ENCODE assay signal across 1 cellular context in the genomic region with DNA sequence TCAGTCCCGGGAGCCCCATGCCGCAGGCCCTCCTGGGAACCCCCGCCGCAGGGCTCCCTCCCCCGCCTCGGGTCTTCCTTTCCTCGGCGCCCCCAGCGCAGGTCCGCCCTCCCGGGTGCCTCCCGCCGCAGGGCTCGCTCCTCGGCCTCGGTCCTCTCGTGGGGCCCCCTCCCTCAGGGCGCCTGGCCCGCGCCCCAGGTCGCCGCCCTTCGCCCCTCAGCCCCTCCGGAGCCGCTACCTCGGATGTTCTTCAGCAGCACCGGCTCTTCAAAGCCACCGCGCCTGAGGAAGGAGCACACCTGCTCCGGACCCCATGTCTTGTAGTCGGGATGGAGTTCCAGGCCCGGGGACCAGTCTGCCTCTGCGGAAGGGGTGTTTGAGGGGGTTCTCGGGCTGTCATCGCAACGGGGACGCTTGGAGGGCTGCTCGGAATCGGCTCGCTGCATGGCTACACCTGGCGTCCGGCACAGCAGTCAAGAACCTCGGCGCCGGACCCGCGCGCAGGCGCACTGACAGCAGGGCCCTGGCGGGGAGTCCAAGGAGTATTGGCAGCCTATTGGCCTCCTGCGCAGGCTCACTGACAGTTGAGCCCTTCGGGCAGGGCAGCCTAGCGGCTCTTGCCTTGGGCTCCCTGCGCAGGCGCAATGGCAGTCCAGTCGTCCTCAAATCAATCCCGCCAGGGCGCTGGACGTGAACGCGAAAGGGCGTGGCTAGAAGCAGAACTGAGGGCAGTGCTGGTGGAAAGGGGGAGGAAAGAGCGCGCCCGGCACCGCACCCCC.
TF ChIP-seq lines count a peak whose summit lies in the region.

A gene (minus strand): TSS at position 511 of the 779 bp plus-strand sequence. CDS start 65 bp downstream, at position 446.

TF ChIP-seq in K562, 482 proteins besides CTCF, POLR2A, EP300 and RAD21 (continued from another document and continues in another):
- TF ChIP-seq ATF7 (IDR thresholded peaks at IDR 0.05) (peak; percentile 70), KAT7 (CRISPR knock-in tag; IDR thresholded peaks at IDR 0.05; ENCODE audit: borderline replicate concordance) (peak; percentile 40; the same call in 1 of the 2 replicates), NFIC (IDR thresholded peaks at IDR 0.05) (no peak), ZBTB17 (CRISPR knock-in tag; IDR thresholded peaks at IDR 0.05) (no peak), MCM7 (IDR thresholded peaks at IDR 0.05) (no peak), POLR3G (IDR thresholded peaks at IDR 0.05; ENCODE audit: extremely low read depth, insufficient read length, insufficient replicate concordance) (no peak), NUFIP1 (IDR thresholded peaks at IDR 0.05; ENCODE audit: partially characterized antibody) (no peak), RNF2 (IDR thresholded peaks at IDR 0.05) (no peak), ZFX (CRISPR knock-in tag; IDR thresholded peaks at IDR 0.05) (peak; percentile 61), HNRNPH1 (optimal IDR thresholded peaks at IDR 0.05; ENCODE audit: low read depth, low read length) (no peak), TCFL5 (CRISPR knock-in tag; conservative IDR thresholded peaks at IDR 0.05) (no peak), KDM4B (IDR thresholded peaks at IDR 0.05; ENCODE audit: borderline replicate concordance in 2 of 2, low read depth in 1 of 2) (no peak), EZH2 (IDR thresholded peaks at IDR 0.05; ENCODE audit: borderline replicate concordance, low read depth, low read length) (no peak), CBX1 (IDR thresholded peaks at IDR 0.05; ENCODE audit: low read depth) (no peak), GATAD2A (IDR thresholded peaks at IDR 0.05) (no peak), FOXA1 (IDR thresholded peaks at IDR 0.05; ENCODE audit: borderline replicate concordance) (no peak), ZC3H4 (CRISPR knock-in tag; IDR thresholded peaks at IDR 0.05; ENCODE audit: borderline replicate concordance) (no peak), ZNF140 (CRISPR knock-in tag; IDR thresholded peaks at IDR 0.05) (no peak), MTA3 (IDR thresholded peaks at IDR 0.05; ENCODE audit: borderline replicate concordance) (0 out of 2 replicates have a peak, but pooled peaks have one; percentile 20), ZNF707 (CRISPR knock-in tag; conservative IDR thresholded peaks at IDR 0.05) (no peak), POLR2H (tag; IDR thresholded peaks at IDR 0.05; ENCODE audit: low read depth) (no peak; the same call in 1 of the 2 replicates), HNRNPLL (IDR thresholded peaks at IDR 0.05; ENCODE audit: low read depth, low read length, poor library complexity, severe bottlenecking) (peak; percentile 27)
- TF ChIP-seq, protein P1, sequence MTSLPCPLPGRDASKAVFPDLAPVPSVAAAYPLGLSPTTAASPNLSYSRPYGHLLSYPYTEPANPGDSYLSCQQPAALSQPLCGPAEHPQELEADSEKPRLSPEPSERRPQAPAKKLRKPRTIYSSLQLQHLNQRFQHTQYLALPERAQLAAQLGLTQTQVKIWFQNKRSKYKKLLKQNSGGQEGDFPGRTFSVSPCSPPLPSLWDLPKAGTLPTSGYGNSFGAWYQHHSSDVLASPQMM (CRISPR knock-in tag; IDR thresholded peaks at IDR 0.05), result no peak
- TF ChIP-seq, protein P2, sequence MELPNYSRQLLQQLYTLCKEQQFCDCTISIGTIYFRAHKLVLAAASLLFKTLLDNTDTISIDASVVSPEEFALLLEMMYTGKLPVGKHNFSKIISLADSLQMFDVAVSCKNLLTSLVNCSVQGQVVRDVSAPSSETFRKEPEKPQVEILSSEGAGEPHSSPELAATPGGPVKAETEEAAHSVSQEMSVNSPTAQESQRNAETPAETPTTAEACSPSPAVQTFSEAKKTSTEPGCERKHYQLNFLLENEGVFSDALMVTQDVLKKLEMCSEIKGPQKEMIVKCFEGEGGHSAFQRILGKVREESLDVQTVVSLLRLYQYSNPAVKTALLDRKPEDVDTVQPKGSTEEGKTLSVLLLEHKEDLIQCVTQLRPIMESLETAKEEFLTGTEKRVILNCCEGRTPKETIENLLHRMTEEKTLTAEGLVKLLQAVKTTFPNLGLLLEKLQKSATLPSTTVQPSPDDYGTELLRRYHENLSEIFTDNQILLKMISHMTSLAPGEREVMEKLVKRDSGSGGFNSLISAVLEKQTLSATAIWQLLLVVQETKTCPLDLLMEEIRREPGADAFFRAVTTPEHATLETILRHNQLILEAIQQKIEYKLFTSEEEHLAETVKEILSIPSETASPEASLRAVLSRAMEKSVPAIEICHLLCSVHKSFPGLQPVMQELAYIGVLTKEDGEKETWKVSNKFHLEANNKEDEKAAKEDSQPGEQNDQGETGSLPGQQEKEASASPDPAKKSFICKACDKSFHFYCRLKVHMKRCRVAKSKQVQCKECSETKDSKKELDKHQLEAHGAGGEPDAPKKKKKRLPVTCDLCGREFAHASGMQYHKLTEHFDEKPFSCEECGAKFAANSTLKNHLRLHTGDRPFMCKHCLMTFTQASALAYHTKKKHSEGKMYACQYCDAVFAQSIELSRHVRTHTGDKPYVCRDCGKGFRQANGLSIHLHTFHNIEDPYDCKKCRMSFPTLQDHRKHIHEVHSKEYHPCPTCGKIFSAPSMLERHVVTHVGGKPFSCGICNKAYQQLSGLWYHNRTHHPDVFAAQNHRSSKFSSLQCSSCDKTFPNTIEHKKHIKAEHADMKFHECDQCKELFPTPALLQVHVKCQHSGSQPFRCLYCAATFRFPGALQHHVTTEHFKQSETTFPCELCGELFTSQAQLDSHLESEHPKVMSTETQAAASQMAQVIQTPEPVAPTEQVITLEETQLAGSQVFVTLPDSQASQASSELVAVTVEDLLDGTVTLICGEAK (IDR thresholded peaks at IDR 0.05), result peak; percentile 21; the same call in 1 of the 2 replicates
- TF ChIP-seq, protein P2 (CRISPR knock-in tag; IDR thresholded peaks at IDR 0.05), result no peak
- TF ChIP-seq, protein P3, sequence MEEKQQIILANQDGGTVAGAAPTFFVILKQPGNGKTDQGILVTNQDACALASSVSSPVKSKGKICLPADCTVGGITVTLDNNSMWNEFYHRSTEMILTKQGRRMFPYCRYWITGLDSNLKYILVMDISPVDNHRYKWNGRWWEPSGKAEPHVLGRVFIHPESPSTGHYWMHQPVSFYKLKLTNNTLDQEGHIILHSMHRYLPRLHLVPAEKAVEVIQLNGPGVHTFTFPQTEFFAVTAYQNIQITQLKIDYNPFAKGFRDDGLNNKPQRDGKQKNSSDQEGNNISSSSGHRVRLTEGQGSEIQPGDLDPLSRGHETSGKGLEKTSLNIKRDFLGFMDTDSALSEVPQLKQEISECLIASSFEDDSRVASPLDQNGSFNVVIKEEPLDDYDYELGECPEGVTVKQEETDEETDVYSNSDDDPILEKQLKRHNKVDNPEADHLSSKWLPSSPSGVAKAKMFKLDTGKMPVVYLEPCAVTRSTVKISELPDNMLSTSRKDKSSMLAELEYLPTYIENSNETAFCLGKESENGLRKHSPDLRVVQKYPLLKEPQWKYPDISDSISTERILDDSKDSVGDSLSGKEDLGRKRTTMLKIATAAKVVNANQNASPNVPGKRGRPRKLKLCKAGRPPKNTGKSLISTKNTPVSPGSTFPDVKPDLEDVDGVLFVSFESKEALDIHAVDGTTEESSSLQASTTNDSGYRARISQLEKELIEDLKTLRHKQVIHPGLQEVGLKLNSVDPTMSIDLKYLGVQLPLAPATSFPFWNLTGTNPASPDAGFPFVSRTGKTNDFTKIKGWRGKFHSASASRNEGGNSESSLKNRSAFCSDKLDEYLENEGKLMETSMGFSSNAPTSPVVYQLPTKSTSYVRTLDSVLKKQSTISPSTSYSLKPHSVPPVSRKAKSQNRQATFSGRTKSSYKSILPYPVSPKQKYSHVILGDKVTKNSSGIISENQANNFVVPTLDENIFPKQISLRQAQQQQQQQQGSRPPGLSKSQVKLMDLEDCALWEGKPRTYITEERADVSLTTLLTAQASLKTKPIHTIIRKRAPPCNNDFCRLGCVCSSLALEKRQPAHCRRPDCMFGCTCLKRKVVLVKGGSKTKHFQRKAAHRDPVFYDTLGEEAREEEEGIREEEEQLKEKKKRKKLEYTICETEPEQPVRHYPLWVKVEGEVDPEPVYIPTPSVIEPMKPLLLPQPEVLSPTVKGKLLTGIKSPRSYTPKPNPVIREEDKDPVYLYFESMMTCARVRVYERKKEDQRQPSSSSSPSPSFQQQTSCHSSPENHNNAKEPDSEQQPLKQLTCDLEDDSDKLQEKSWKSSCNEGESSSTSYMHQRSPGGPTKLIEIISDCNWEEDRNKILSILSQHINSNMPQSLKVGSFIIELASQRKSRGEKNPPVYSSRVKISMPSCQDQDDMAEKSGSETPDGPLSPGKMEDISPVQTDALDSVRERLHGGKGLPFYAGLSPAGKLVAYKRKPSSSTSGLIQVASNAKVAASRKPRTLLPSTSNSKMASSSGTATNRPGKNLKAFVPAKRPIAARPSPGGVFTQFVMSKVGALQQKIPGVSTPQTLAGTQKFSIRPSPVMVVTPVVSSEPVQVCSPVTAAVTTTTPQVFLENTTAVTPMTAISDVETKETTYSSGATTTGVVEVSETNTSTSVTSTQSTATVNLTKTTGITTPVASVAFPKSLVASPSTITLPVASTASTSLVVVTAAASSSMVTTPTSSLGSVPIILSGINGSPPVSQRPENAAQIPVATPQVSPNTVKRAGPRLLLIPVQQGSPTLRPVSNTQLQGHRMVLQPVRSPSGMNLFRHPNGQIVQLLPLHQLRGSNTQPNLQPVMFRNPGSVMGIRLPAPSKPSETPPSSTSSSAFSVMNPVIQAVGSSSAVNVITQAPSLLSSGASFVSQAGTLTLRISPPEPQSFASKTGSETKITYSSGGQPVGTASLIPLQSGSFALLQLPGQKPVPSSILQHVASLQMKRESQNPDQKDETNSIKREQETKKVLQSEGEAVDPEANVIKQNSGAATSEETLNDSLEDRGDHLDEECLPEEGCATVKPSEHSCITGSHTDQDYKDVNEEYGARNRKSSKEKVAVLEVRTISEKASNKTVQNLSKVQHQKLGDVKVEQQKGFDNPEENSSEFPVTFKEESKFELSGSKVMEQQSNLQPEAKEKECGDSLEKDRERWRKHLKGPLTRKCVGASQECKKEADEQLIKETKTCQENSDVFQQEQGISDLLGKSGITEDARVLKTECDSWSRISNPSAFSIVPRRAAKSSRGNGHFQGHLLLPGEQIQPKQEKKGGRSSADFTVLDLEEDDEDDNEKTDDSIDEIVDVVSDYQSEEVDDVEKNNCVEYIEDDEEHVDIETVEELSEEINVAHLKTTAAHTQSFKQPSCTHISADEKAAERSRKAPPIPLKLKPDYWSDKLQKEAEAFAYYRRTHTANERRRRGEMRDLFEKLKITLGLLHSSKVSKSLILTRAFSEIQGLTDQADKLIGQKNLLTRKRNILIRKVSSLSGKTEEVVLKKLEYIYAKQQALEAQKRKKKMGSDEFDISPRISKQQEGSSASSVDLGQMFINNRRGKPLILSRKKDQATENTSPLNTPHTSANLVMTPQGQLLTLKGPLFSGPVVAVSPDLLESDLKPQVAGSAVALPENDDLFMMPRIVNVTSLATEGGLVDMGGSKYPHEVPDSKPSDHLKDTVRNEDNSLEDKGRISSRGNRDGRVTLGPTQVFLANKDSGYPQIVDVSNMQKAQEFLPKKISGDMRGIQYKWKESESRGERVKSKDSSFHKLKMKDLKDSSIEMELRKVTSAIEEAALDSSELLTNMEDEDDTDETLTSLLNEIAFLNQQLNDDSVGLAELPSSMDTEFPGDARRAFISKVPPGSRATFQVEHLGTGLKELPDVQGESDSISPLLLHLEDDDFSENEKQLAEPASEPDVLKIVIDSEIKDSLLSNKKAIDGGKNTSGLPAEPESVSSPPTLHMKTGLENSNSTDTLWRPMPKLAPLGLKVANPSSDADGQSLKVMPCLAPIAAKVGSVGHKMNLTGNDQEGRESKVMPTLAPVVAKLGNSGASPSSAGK (IDR thresholded peaks at IDR 0.05), result peak; percentile 69
